In genomic region chrX:3655181-3655580, GRCh38 we compare ENCODE assay signal across 5 cellular contexts.
"Had no signal": no experiment of that assay in that cellular context is flagged by ENCODE, and none has a peak within 500 bp of the region (broad histone marks: within the 10 kb centered on the region; RNA-seq: fewer than 3 reads in every experiment).

No MANE protein-coding gene starts in this region.

- FAIRE-seq: G401.6, GM12878, GM12892 had no signal

- DNase-seq: GDM1, GF-D8 had no signal

- ATAC-seq: GM12878 had no signal

- H3K4me3 ChIP-seq: GM12878 had no signal
